ENCODE assay signal across 8 cellular contexts in the genomic region with DNA sequence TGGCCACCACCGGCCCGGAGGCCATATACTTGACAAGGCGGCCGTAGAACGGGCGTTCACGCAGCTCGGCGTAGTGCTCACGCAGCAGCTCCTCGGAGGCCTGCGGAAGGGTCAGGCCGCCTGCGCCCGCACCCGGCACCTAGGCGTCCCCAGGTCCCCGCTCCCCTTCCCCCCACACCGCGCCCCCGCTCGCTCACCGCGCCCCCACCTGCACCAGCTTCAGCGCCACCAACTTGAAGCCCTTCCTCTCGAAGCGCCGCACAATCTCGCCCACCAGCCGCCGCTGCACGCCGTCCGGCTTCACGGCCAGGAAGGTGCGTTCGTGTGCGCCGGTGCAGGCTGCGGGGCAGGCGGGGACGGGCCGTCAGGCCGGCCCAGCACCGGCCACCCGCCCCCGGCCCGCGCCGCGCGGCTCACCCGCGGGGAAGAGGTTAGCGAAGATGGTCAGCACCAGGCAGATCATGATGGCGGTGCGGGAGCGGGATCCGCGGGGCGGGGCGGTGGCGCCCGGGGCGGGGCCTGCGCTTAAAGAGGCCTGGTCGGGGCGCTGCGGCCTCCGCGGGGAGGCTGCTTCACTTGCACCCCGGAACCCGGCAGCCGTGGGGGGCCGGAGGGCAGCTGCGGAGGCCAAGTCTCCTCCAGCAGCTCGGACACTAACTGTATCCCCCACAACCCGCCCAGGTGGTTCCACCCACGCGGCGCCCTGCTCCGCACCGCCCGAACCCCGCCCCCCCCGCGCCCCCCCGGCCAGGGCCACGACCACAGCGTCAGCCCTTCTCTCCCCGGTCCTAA. TPM values are rescaled to one million over a fixed set of nuclear protein-coding genes. Genes with fewer than 3 reads are reported as not detected.
DNase-seq lines count a peak whose midpoint lies in the region; ATAC-seq and TF ChIP-seq lines count a peak whose summit lies in the region.

Gene NME3 (minus strand): TSS at position 472 of the 792 bp plus-strand sequence. CDS start 9 bp downstream, at position 463.

- H3K9me3 Mint-ChIP-seq in progenitor cell of endocrine pancreas (ENCODE audit: low read depth): no peaks in the 10 kb centered on the region

- H3K9me3 ChIP-seq in T-helper 17 cell (ENCODE audit: control insufficient read depth, low read length, poor library complexity, severe bottlenecking): no peaks in the 10 kb centered on the region
- H3K9me3 ChIP-seq in transverse colon: no peaks in the 10 kb centered on the region

- peaks cover 0 to 7% (median 0%) of the 10 kb centered on the region in 4 donors for H3K36me3 ChIP-seq in transverse colon

- H3K4me1 ChIP-seq in transverse colon: peaks cover 16 to 42% (median 32%) of the 10 kb centered on the region in 4 donors

- TF ChIP-seq POLR2A in transverse colon (IDR thresholded peaks at IDR 0.05): no peak

- H3K4me3 ChIP-seq in transverse colon: peak within 1 kb of the TSS; percentile 70 to 94 (median 86)

- peak within 1 kb of the TSS; percentile 95 to 97 (median 96) for H3K27ac ChIP-seq in transverse colon

- H3K4me3 Mint-ChIP-seq in T-helper 17 cell (peak within 1 kb of the TSS; percentile 99), progenitor cell of endocrine pancreas (ENCODE audit: low read depth) (peak within 1 kb of the TSS; percentile 94)

- H3K27ac Mint-ChIP-seq in T-helper 17 cell (peak within 1 kb of the TSS; percentile 79), progenitor cell of endocrine pancreas (peak within 1 kb of the TSS; percentile 98)

- H3K27me3 ChIP-seq in transverse colon: no peaks in the 10 kb centered on the region

- 0 to 1% methylated on average over 8 to 62 of the region's 91 CpGs for WGBS in transverse colon (ENCODE audit: low coverage in 1 of 2), 2 donors

- TF ChIP-seq CTCF in progenitor cell of endocrine pancreas (IDR thresholded peaks at IDR 0.05; ENCODE audit: unreplicated experiment) (no peak), transverse colon (IDR thresholded peaks at IDR 0.05) (no peak)

- DNase-seq in DMS53 (lab: John Stamatoyannopoulos, UW) (peak; percentile 72), HPDE6-E6E7 (ENCODE audit: extremely low spot score) (peak; percentile 66), T-helper 17 cell (peak; percentile 63 to 67 (median 65)), amniotic epithelial cell (ENCODE audit: low read depth) (peak; percentile 64), left cardiac atrium (peak; percentile 82), progenitor cell of endocrine pancreas (ENCODE audit: low spot score, unreplicated experiment) (no peak), transverse colon (peak; percentile 85)

- TF ChIP-seq EP300 in transverse colon (IDR thresholded peaks at IDR 0.05; ENCODE audit: low read depth): no peak

- H3K27me3 Mint-ChIP-seq in T-helper 17 cell: no peaks in the 10 kb centered on the region
- no peaks in the 10 kb centered on the region for H3K27me3 Mint-ChIP-seq in progenitor cell of endocrine pancreas

- H3K36me3 Mint-ChIP-seq in T-helper 17 cell (ENCODE audit: low read depth): no peaks in the 10 kb centered on the region
- H3K36me3 Mint-ChIP-seq in progenitor cell of endocrine pancreas (ENCODE audit: insufficient read depth): peaks cover 4% of the 10 kb centered on the region

- ATAC-seq in T-helper 17 cell (peak; percentile 59), left cardiac atrium (peak; percentile 53 to 68), HG03354 (IDR thresholded peaks at IDR 0.05; ENCODE audit: poor library complexity, severe bottlenecking, unreplicated experiment) (no peak)

- intact Hi-C loops in left cardiac atrium (cut with DNase I): no loop called here
- intact Hi-C loops in transverse colon (cut with DNase I; ENCODE audit: low total_unique reads): no loop called here

- in situ Hi-C loops in transverse colon (cut with MboI; ENCODE audit: low pct_ligation_motif_present in 1 of 4, low pct_unique_long_range_greater_than_20kb in 1 of 4, low sequenced_read_pairs in 3 of 4): no loop called here

- H3K4me1 Mint-ChIP-seq in T-helper 17 cell: peaks cover 18% of the 10 kb centered on the region
- peaks cover 9% of the 10 kb centered on the region for H3K4me1 Mint-ChIP-seq in progenitor cell of endocrine pancreas (ENCODE audit: low read depth)

RNA-seq across cellular contexts. Expression of gene NME3, which starts in this region (rescaled TPM):
- total RNA-seq in T-helper 17 cell: 10 to 100 TPM; 54.0 to 61.9 TPM
- 10 to 100 TPM; 35.7 to 43.4 TPM for total RNA-seq in left cardiac atrium
- 34.4 and 35.3 TPM in 2 replicates for total RNA-seq in progenitor cell of endocrine pancreas
- 100 to 1,000 TPM; 116 to 286 (median 132) TPM for total RNA-seq in transverse colon
